Comparison of ENCODE assay signal across 8 cellular contexts in the genomic region with DNA sequence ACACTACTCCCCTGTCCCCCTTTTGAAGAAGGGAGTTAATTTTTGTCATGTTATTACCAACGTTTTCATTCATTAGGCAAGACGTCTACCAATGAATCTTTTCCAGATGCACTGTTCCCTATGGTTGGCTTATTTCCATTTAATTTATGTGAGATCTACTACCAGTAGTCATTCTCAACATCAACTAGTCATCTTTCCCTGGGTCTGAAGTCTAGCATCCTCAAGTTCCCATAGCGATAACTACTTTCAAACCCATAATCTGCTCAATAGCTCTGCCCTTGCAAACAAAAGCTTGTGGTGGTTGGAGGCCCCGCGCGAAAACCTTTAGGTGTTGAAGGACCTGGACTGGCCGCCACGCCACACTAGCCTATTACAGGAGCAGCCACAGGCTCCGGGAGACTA. TPM values are rescaled to one million over a fixed set of nuclear protein-coding genes. Genes with fewer than 3 reads are reported as not detected.
A peak's percentile ranks its signal among the peaks of the same experiment; 100 is the strongest.
DNase-seq lines count a peak whose midpoint lies in the region; ATAC-seq, FAIRE-seq and TF ChIP-seq lines count a peak whose summit lies in the region.

No MANE protein-coding gene starts in this region.

- H3K9me3 Mint-ChIP-seq in activated CD4-positive, alpha-beta T cell treated with anti-CD3 and anti-CD28 coated beads, Interleukin-2, amount 10 ng/mL, durations not matched to agents 24 days and 14 days = no peaks in the 10 kb centered on the region

- H3K4me1 ChIP-seq in HepG2 (ENCODE audit: insufficient read depth, low read length) (peaks cover 48% of the 10 kb centered on the region), transverse colon (peaks cover 0 to 24% (median 9%) of the 10 kb centered on the region in 4 donors)

- TF ChIP-seq EP300 in HepG2 (IDR thresholded peaks at IDR 0.05; ENCODE audit: low read depth in 2 of 2, low read length in 2 of 2) (no peak), HepG2 (CRISPR knock-in tag; IDR thresholded peaks at IDR 0.05; ENCODE audit: borderline replicate concordance) (no peak), transverse colon (IDR thresholded peaks at IDR 0.05; ENCODE audit: low read depth) (no peak)

- H3K36me3 ChIP-seq in HepG2 (replicated peaks in 1 of 2; ENCODE audit: control insufficient read depth in 1 of 2, insufficient read depth in 2 of 2, low read length in 2 of 2) (peaks cover 0 to 2% of the 10 kb centered on the region in 2 experiments; a peak in 1 of 5 replicates), transverse colon (no peaks in the 10 kb centered on the region)

- peaks cover 84% of the 10 kb centered on the region for H3K79me2 ChIP-seq in HepG2 (ENCODE audit: insufficient read depth, low read length)

- ATAC-seq in HepG2 = no peak

- peaks cover 36% of the 10 kb centered on the region for H4K20me1 ChIP-seq in HepG2 (ENCODE audit: insufficient read depth, low read length)

- H3K27ac ChIP-seq in HepG2 (ENCODE audit: extremely low read length, insufficient read depth, low read length) (peak overlapping the region; percentile 98), transverse colon (peak overlapping the region; percentile 91 to 99 (median 94))

- peak overlapping the region; percentile 95 for H3K27ac Mint-ChIP-seq in activated CD4-positive, alpha-beta T cell treated with anti-CD3 and anti-CD28 coated beads, Interleukin-2, amount 10 ng/mL, durations not matched to agents 24 days and 14 days

- POLR2A ChIA-PET in HepG2 (lab: Yijun Ruan, JAX) = interaction anchor here (1.3 to 4.9 kb wide), 11 partner anchors 9 to 543 kb away, joined by 3 to 67 read pairs (median 21); partner anchors contain the start of genes AASDH, NOA1, POLR2B and SRP72

- H3K36me3 Mint-ChIP-seq in activated CD4-positive, alpha-beta T cell treated with anti-CD3 and anti-CD28 coated beads, Interleukin-2, amount 10 ng/mL, durations not matched to agents 24 days and 14 days (ENCODE audit: low read depth) = peaks cover 19% of the 10 kb centered on the region

- FAIRE-seq in HepG2 (lab: Jason Lieb, UNC) = no peak
- no peak for FAIRE-seq in urothelium cell line (lab: Jason Lieb, UNC)

- intact Hi-C loops in activated CD4-positive, alpha-beta T cell treated with anti-CD3 and anti-CD28 coated beads, Interleukin-2, amount 10 ng/mL, durations not matched to agents 24 days and 14 days (cut with micrococcal nuclease) = loop anchor here (1.0 to 2.0 kb wide), 3 partner anchors 9 to 96 kb away; a partner anchor contains a TSS
- intact Hi-C loops in HepG2 (cut with micrococcal nuclease; ENCODE audit: unreplicated experiment) (no loop called here), transverse colon (cut with DNase I; ENCODE audit: low total_unique reads) (loop anchor here (10.0 kb wide), 2 partner anchors 100 to 960 kb away; a partner anchor contains a TSS)

- under 1% methylated on average over 9 of the region's 9 CpGs for WGBS in HepG2 (ENCODE audit: low lambda C conversion rate)
- 0 to 2% methylated on average over 2 to 9 of the region's 9 CpGs for WGBS in transverse colon (ENCODE audit: low coverage in 1 of 2), 2 donors

- peak overlapping the region; percentile 89 for H3K4me2 ChIP-seq in HepG2 (ENCODE audit: low read depth, low read length)

- CTCF ChIA-PET in HepG2 (lab: Yijun Ruan, JAX; ENCODE audit: low intra/inter-chr PET ratio, low total read pairs) = no interaction called here

- DNase-seq in activated CD4-positive, alpha-beta T cell treated with anti-CD3 and anti-CD28 coated beads, Interleukin-2, amount 10 ng/mL, durations not matched to agents 24 days and 14 days = no peak
- DNase-seq in activated CD4-positive, alpha-beta T cell treated with anti-CD3 and anti-CD28 coated beads for 48 hours = no peak
- DNase-seq in NCI-H2081 (lab: John Stamatoyannopoulos, UW) (peak; percentile 43 to 73), astrocyte of the spinal cord (ENCODE audit: low read depth, low spot score) (peak; percentile 68), HepG2 (ENCODE audit: low spot score) (no peak), transverse colon (no peak), urothelium cell line (ENCODE audit: low spot score) (no peak), SKM-1 treated with dmso at 0.1 percent for 144 hours (lab: John Stamatoyannopoulos, UW; ENCODE audit: unreplicated experiment) (no peak)

- TF ChIP-seq CTCF in astrocyte of the spinal cord (IDR thresholded peaks at IDR 0.05; ENCODE audit: low read depth, low read length) (no peak), HepG2 (CRISPR knock-in tag; IDR thresholded peaks at IDR 0.05) (no peak), transverse colon (IDR thresholded peaks at IDR 0.05) (no peak)

- peak overlapping the region; percentile 92 for H3K9ac ChIP-seq in HepG2 (ENCODE audit: insufficient read depth, low read depth, low read length)

- in situ Hi-C loops in astrocyte of the spinal cord (cut with HindIII; ENCODE audit: low sequenced_read_pairs) (no loop called here), HepG2 (cut with HindIII; ENCODE audit: extremely low pct_ligation_motif_present, low pct_unique_long_range_greater_than_20kb) (no loop called here), transverse colon (cut with MboI; ENCODE audit: low pct_ligation_motif_present in 1 of 4, low pct_unique_long_range_greater_than_20kb in 1 of 4, low sequenced_read_pairs in 3 of 4) (no loop called here)

- TF ChIP-seq POLR2A in HepG2 (IDR thresholded peaks at IDR 0.05; ENCODE audit: insufficient read depth in 1 of 2, low read depth in 2 of 2, low read length in 2 of 2) = no peak
- no peak for TF ChIP-seq POLR2A in transverse colon (IDR thresholded peaks at IDR 0.05)

- peak overlapping the region; percentile 89 for H3K4me3 Mint-ChIP-seq in activated CD4-positive, alpha-beta T cell treated with anti-CD3 and anti-CD28 coated beads, Interleukin-2, amount 10 ng/mL, durations not matched to agents 24 days and 14 days

- H3K27me3 ChIP-seq in HepG2 (ENCODE audit: control insufficient read depth in 1 of 2, insufficient read depth in 2 of 2, low read length in 2 of 2) (no peaks in the 10 kb centered on the region; a peak in 1 of 5 replicates), transverse colon (no peaks in the 10 kb centered on the region)

- TF ChIP-seq RAD21 in HepG2 (CRISPR knock-in tag; IDR thresholded peaks at IDR 0.05) = no peak

- H2AFZ ChIP-seq in HepG2 (ENCODE audit: low read length) = no peak overlapping the region

- no peaks in the 10 kb centered on the region for H3K9me3 ChIP-seq in HepG2 (ENCODE audit: low read length)
- no peaks in the 10 kb centered on the region for H3K9me3 ChIP-seq in transverse colon

- peak overlapping the region; percentile 82 for H3K4me3 ChIP-seq in astrocyte of the spinal cord (ENCODE audit: low read depth, low read length)
- H3K4me3 ChIP-seq in HepG2 (replicated peaks in 1 of 3; ENCODE audit: insufficient read depth in 1 of 3, low read depth in 2 of 3, low read length in 3 of 3) = peak overlapping the region; percentile 71 to 80 (median 76)
- peak overlapping the region; percentile 54 to 70 (median 61) for H3K4me3 ChIP-seq in transverse colon

- no peaks in the 10 kb centered on the region for H3K27me3 Mint-ChIP-seq in activated CD4-positive, alpha-beta T cell treated with anti-CD3 and anti-CD28 coated beads, Interleukin-2, amount 10 ng/mL, durations not matched to agents 24 days and 14 days

- no TSS peak for BruUV-seq in HepG2 (replicated peaks; lab: Mats Ljungman, UMichigan)

- peaks cover 36% of the 10 kb centered on the region for H3K4me1 Mint-ChIP-seq in activated CD4-positive, alpha-beta T cell treated with anti-CD3 and anti-CD28 coated beads, Interleukin-2, amount 10 ng/mL, durations not matched to agents 24 days and 14 days

RNA-seq across cellular contexts. Expression of gene PPAT, which starts 0.8 kb away (rescaled TPM):
- 60.8 and 63.6 TPM in 2 replicates for total RNA-seq in activated CD4-positive, alpha-beta T cell treated with anti-CD3 and anti-CD28 coated beads, Interleukin-2, amount 10 ng/mL, durations not matched to agents 24 days and 14 days
- total RNA-seq in HepG2 (2016; rRNA removed; fragmentation: Illumina TruSeq; extraction: Trizol) (62.6 and 98.4 TPM in 2 replicates), transverse colon (10 to 100 TPM in 1 of 4 donors, 1 to 10 TPM in 2, under 1 TPM in 1; 0.75 to 12.1 (median 4.5) TPM)
- total RNA-seq in HepG2 (2016; cell fraction: cytosol; rRNA removed; fragmentation: Illumina TruSeq; extraction: Trizol; ENCODE audit: low read depth) = 5.3 and 7.1 TPM in 2 replicates
- total RNA-seq in HepG2 (2016; cell fraction: insoluble cytoplasmic fraction; rRNA removed; fragmentation: Illumina TruSeq; extraction: Trizol) = 59.7 and 95.9 TPM in 2 replicates
- total RNA-seq in HepG2 (2016; cell fraction: membrane; rRNA removed; fragmentation: Illumina TruSeq; extraction: Trizol) = 19.1 and 23.2 TPM in 2 replicates
- 44.4 and 47.9 TPM in 2 replicates for total RNA-seq in HepG2 (2016; cell fraction: nucleus; rRNA removed; fragmentation: Illumina TruSeq; extraction: Trizol)
- 13.7 and 16.9 TPM in 2 replicates for polyA plus RNA-seq in HepG2 (2011; rRNA removed)
- 6.9 and 9.4 TPM in 2 replicates for polyA plus RNA-seq in HepG2 (2011; cell fraction: cytosol; rRNA removed)
- 5.9 and 6.3 TPM in 2 replicates for polyA plus RNA-seq in HepG2 (2011; cell fraction: nucleus; rRNA removed)
- 21.9 and 23.3 TPM in 2 replicates for polyA plus RNA-seq in HepG2 (2012)
- polyA plus RNA-seq in HepG2 (2016; cell fraction: cytosol; fragmentation: Illumina TruSeq; extraction: Trizol; ENCODE audit: low read depth) = 1.6 and 1.8 TPM in 2 replicates
- polyA plus RNA-seq in HepG2 (2016; cell fraction: insoluble cytoplasmic fraction; fragmentation: Illumina TruSeq; extraction: Trizol; ENCODE audit: low read depth) = 64.9 and 70.4 TPM in 2 replicates
- 6.4 and 7.7 TPM in 2 replicates for polyA plus RNA-seq in HepG2 (2016; cell fraction: membrane; fragmentation: Illumina TruSeq; extraction: Trizol; ENCODE audit: low read depth)
- 39.8 and 45.4 TPM in 2 replicates for polyA plus RNA-seq in HepG2 (2016; cell fraction: nucleus; fragmentation: Illumina TruSeq; extraction: Trizol; ENCODE audit: insufficient read depth, low read depth)
- polyA minus RNA-seq in HepG2 (2011; rRNA and poly(A)+ RNA removed; ENCODE audit: low replicate concordance) = 16.1 and 21.7 TPM in 2 replicates
- polyA minus RNA-seq in HepG2 (2011; cell fraction: cytosol; rRNA and poly(A)+ RNA removed) = 11.9 and 16.3 TPM in 2 replicates
- 25.0 and 29.1 TPM in 2 replicates for polyA minus RNA-seq in HepG2 (2011; cell fraction: nucleus; rRNA and poly(A)+ RNA removed)

RNA-seq across cellular contexts. Expression of gene PAICS, which starts 1.5 kb away (rescaled TPM):
- total RNA-seq in activated CD4-positive, alpha-beta T cell treated with anti-CD3 and anti-CD28 coated beads, Interleukin-2, amount 10 ng/mL, durations not matched to agents 24 days and 14 days = 365 and 383 TPM in 2 replicates
- total RNA-seq in HepG2 (2016; rRNA removed; fragmentation: Illumina TruSeq; extraction: Trizol) (249 and 453 TPM in 2 replicates), transverse colon (10 to 100 TPM; 11.6 to 60.1 (median 22.9) TPM)
- 32.8 and 38.2 TPM in 2 replicates for total RNA-seq in HepG2 (2016; cell fraction: cytosol; rRNA removed; fragmentation: Illumina TruSeq; extraction: Trizol; ENCODE audit: low read depth)
- total RNA-seq in HepG2 (2016; cell fraction: insoluble cytoplasmic fraction; rRNA removed; fragmentation: Illumina TruSeq; extraction: Trizol) = 251 and 440 TPM in 2 replicates
- 86.3 and 100 TPM in 2 replicates for total RNA-seq in HepG2 (2016; cell fraction: membrane; rRNA removed; fragmentation: Illumina TruSeq; extraction: Trizol)
- total RNA-seq in HepG2 (2016; cell fraction: nucleus; rRNA removed; fragmentation: Illumina TruSeq; extraction: Trizol) = 120 and 133 TPM in 2 replicates
- polyA plus RNA-seq in HepG2 (2011; rRNA removed) = 165 and 241 TPM in 2 replicates
- 131 and 167 TPM in 2 replicates for polyA plus RNA-seq in HepG2 (2011; cell fraction: cytosol; rRNA removed)
- 70.5 and 75.1 TPM in 2 replicates for polyA plus RNA-seq in HepG2 (2011; cell fraction: nucleus; rRNA removed)
- polyA plus RNA-seq in HepG2 (2012) = 143 and 229 TPM in 2 replicates
- polyA plus RNA-seq in HepG2 (2016; cell fraction: cytosol; fragmentation: Illumina TruSeq; extraction: Trizol; ENCODE audit: low read depth) = 44.9 and 45.4 TPM in 2 replicates
- 478 and 487 TPM in 2 replicates for polyA plus RNA-seq in HepG2 (2016; cell fraction: insoluble cytoplasmic fraction; fragmentation: Illumina TruSeq; extraction: Trizol; ENCODE audit: low read depth)
- polyA plus RNA-seq in HepG2 (2016; cell fraction: membrane; fragmentation: Illumina TruSeq; extraction: Trizol; ENCODE audit: low read depth) = 72.6 and 81.2 TPM in 2 replicates
- 160 and 165 TPM in 2 replicates for polyA plus RNA-seq in HepG2 (2016; cell fraction: nucleus; fragmentation: Illumina TruSeq; extraction: Trizol; ENCODE audit: insufficient read depth, low read depth)
- polyA minus RNA-seq in HepG2 (2011; rRNA and poly(A)+ RNA removed; ENCODE audit: low replicate concordance) = 99.6 and 124 TPM in 2 replicates
- 75.2 and 84.6 TPM in 2 replicates for polyA minus RNA-seq in HepG2 (2011; cell fraction: cytosol; rRNA and poly(A)+ RNA removed)
- 143 TPM in 2 replicates for polyA minus RNA-seq in HepG2 (2011; cell fraction: nucleus; rRNA and poly(A)+ RNA removed)

RNA-seq across cellular contexts. Expression of gene SRP72, which starts 32.8 kb away (rescaled TPM):
- total RNA-seq in activated CD4-positive, alpha-beta T cell treated with anti-CD3 and anti-CD28 coated beads, Interleukin-2, amount 10 ng/mL, durations not matched to agents 24 days and 14 days = 202 and 209 TPM in 2 replicates
- total RNA-seq in HepG2 (2016; rRNA removed; fragmentation: Illumina TruSeq; extraction: Trizol) = 75.6 and 126 TPM in 2 replicates
- 13.0 and 14.5 TPM in 2 replicates for total RNA-seq in HepG2 (2016; cell fraction: cytosol; rRNA removed; fragmentation: Illumina TruSeq; extraction: Trizol; ENCODE audit: low read depth)
- total RNA-seq in HepG2 (2016; cell fraction: insoluble cytoplasmic fraction; rRNA removed; fragmentation: Illumina TruSeq; extraction: Trizol) = 74.7 and 123 TPM in 2 replicates
- 40.7 and 48.1 TPM in 2 replicates for total RNA-seq in HepG2 (2016; cell fraction: membrane; rRNA removed; fragmentation: Illumina TruSeq; extraction: Trizol)
- total RNA-seq in HepG2 (2016; cell fraction: nucleus; rRNA removed; fragmentation: Illumina TruSeq; extraction: Trizol) = 73.8 and 86.5 TPM in 2 replicates
- polyA plus RNA-seq in HepG2 (2011; rRNA removed) = 46.1 and 64.9 TPM in 2 replicates
- polyA plus RNA-seq in HepG2 (2011; cell fraction: cytosol; rRNA removed) = 34.7 and 51.4 TPM in 2 replicates
- 23.9 and 32.9 TPM in 2 replicates for polyA plus RNA-seq in HepG2 (2011; cell fraction: nucleus; rRNA removed)
- polyA plus RNA-seq in HepG2 (2012) = 58.2 and 72.9 TPM in 2 replicates
- polyA plus RNA-seq in HepG2 (2016; cell fraction: cytosol; fragmentation: Illumina TruSeq; extraction: Trizol; ENCODE audit: low read depth) = 14.8 and 15.2 TPM in 2 replicates
- 105 and 107 TPM in 2 replicates for polyA plus RNA-seq in HepG2 (2016; cell fraction: insoluble cytoplasmic fraction; fragmentation: Illumina TruSeq; extraction: Trizol; ENCODE audit: low read depth)
- polyA plus RNA-seq in HepG2 (2016; cell fraction: membrane; fragmentation: Illumina TruSeq; extraction: Trizol; ENCODE audit: low read depth) = 27.5 and 32.0 TPM in 2 replicates
- polyA plus RNA-seq in HepG2 (2016; cell fraction: nucleus; fragmentation: Illumina TruSeq; extraction: Trizol; ENCODE audit: insufficient read depth, low read depth) = 63.6 and 67.8 TPM in 2 replicates
- 54.7 and 55.6 TPM in 2 replicates for polyA minus RNA-seq in HepG2 (2011; rRNA and poly(A)+ RNA removed; ENCODE audit: low replicate concordance)
- 125 and 129 TPM in 2 replicates for polyA minus RNA-seq in HepG2 (2011; cell fraction: cytosol; rRNA and poly(A)+ RNA removed)
- polyA minus RNA-seq in HepG2 (2011; cell fraction: nucleus; rRNA and poly(A)+ RNA removed) = 141 and 163 TPM in 2 replicates
- total RNA-seq in transverse colon = 10 to 100 TPM; 13.1 to 48.7 (median 33.7) TPM

RNA-seq across cellular contexts. Expression of gene AASDH, which starts 47.3 kb away (rescaled TPM):
- 10.5 and 11.8 TPM in 2 replicates for total RNA-seq in activated CD4-positive, alpha-beta T cell treated with anti-CD3 and anti-CD28 coated beads, Interleukin-2, amount 10 ng/mL, durations not matched to agents 24 days and 14 days
- total RNA-seq in HepG2 (2016; rRNA removed; fragmentation: Illumina TruSeq; extraction: Trizol) (12.6 and 16.8 TPM in 2 replicates), transverse colon (10 to 100 TPM in 1 of 4 donors, 1 to 10 TPM in 3; 5.0 to 12.3 (median 7.6) TPM)
- 3.0 and 5.9 TPM in 2 replicates for total RNA-seq in HepG2 (2016; cell fraction: cytosol; rRNA removed; fragmentation: Illumina TruSeq; extraction: Trizol; ENCODE audit: low read depth)
- 12.0 and 16.5 TPM in 2 replicates for total RNA-seq in HepG2 (2016; cell fraction: insoluble cytoplasmic fraction; rRNA removed; fragmentation: Illumina TruSeq; extraction: Trizol)
- total RNA-seq in HepG2 (2016; cell fraction: membrane; rRNA removed; fragmentation: Illumina TruSeq; extraction: Trizol) = 4.5 and 5.5 TPM in 2 replicates
- 15.5 and 16.0 TPM in 2 replicates for total RNA-seq in HepG2 (2016; cell fraction: nucleus; rRNA removed; fragmentation: Illumina TruSeq; extraction: Trizol)
- polyA plus RNA-seq in HepG2 (2011; rRNA removed) = 7.8 and 14.1 TPM in 2 replicates
- polyA plus RNA-seq in HepG2 (2011; cell fraction: cytosol; rRNA removed) = 2.9 and 4.6 TPM in 2 replicates
- polyA plus RNA-seq in HepG2 (2011; cell fraction: nucleus; rRNA removed) = 9.1 and 12.4 TPM in 2 replicates
- polyA plus RNA-seq in HepG2 (2012) = 5.0 and 6.6 TPM in 2 replicates
- 0.38 and 0.55 TPM in 2 replicates for polyA plus RNA-seq in HepG2 (2016; cell fraction: cytosol; fragmentation: Illumina TruSeq; extraction: Trizol; ENCODE audit: low read depth)
- polyA plus RNA-seq in HepG2 (2016; cell fraction: insoluble cytoplasmic fraction; fragmentation: Illumina TruSeq; extraction: Trizol; ENCODE audit: low read depth) = 7.9 and 9.8 TPM in 2 replicates
- polyA plus RNA-seq in HepG2 (2016; cell fraction: membrane; fragmentation: Illumina TruSeq; extraction: Trizol; ENCODE audit: low read depth) = 1.1 and 1.3 TPM in 2 replicates
- polyA plus RNA-seq in HepG2 (2016; cell fraction: nucleus; fragmentation: Illumina TruSeq; extraction: Trizol; ENCODE audit: insufficient read depth, low read depth) = 11.8 and 13.3 TPM in 2 replicates
- polyA minus RNA-seq in HepG2 (2011; rRNA and poly(A)+ RNA removed; ENCODE audit: low replicate concordance) = 5.4 and 6.8 TPM in 2 replicates
- polyA minus RNA-seq in HepG2 (2011; cell fraction: cytosol; rRNA and poly(A)+ RNA removed) = 4.6 and 5.3 TPM in 2 replicates
- polyA minus RNA-seq in HepG2 (2011; cell fraction: nucleus; rRNA and poly(A)+ RNA removed) = 38.4 and 47.6 TPM in 2 replicates

Comparison
In these comparisons a context has a peak if more than half of its experiments do, and no peak if none do; other contexts are left out.
1. DNase-seq: peak in NCI-H2081 (2 of 2) and astrocyte of the spinal cord (single experiment); none in activated CD4-positive, alpha-beta T cell treated with anti-CD3 and anti-CD28 coated beads, Interleukin-2, amount 10 ng/mL, durations not matched to agents 24 days and 14 days (single experiment), activated CD4-positive, alpha-beta T cell treated with anti-CD3 and anti-CD28 coated beads for 48 hours (single experiment), HepG2 (single experiment), transverse colon (single experiment), urothelium cell line (single experiment) and SKM-1 treated with dmso at 0.1 percent for 144 hours (single experiment).
2. Peak in every context shown above with its lines, with median percentiles within 50 percentile points of each other: H3K4me3 ChIP-seq.